18 cellular contexts compared by ENCODE assay signal in genomic region chr11:971092-971690, GRCh38. TPM values are rescaled to one million over a fixed set of nuclear protein-coding genes. Genes with fewer than 3 reads are reported as not detected.
DNase-seq lines count a peak whose midpoint lies in the region; ATAC-seq and TF ChIP-seq lines count a peak whose summit lies in the region.
"Had no signal": no experiment of that assay in that cellular context is flagged by ENCODE, and none has a peak within 500 bp of the region (broad histone marks: within the 10 kb centered on the region; RNA-seq: fewer than 3 reads in every experiment).

No MANE protein-coding gene starts in this region.

- CTCF ChIA-PET in activated CD8-positive, alpha-beta T cell treated with anti-CD3 and anti-CD28 coated beads, Interleukin-2, amount 10 ng/mL, durations not matched to agents 7 days and 5 days (lab: Charles Lee), result no interaction called here

- no peaks in the 10 kb centered on the region for H3K27me3 Mint-ChIP-seq in natural killer cell (ENCODE audit: low read depth in 2 of 2)
- no peaks in the 10 kb centered on the region for H3K27me3 Mint-ChIP-seq in natural killer cell treated with Interleukin-12 subunit alpha and Interleukin-12 subunit beta and Interleukin-15 and Interleukin-18, amount 100 ng/mL, for 72 hours
- H3K27me3 Mint-ChIP-seq in activated CD8-positive, alpha-beta T cell treated with anti-CD3 and anti-CD28 coated beads, Interleukin-2, amount 10 ng/mL, durations not matched to agents 7 days and 5 days (ENCODE audit: low read depth), result no peaks in the 10 kb centered on the region

- H3K36me3 ChIP-seq in Karpas-422 (ENCODE audit: insufficient read depth, low read length), result no peaks in the 10 kb centered on the region
- H3K36me3 ChIP-seq: uterus had no signal

- DNase-seq in natural killer cell, result no peak
- DNase-seq in natural killer cell treated with Interleukin-12 subunit alpha and Interleukin-12 subunit beta and Interleukin-15 and Interleukin-18, amount 100 ng/mL, for 72 hours (ENCODE audit: low spot score), result no peak
- DNase-seq in activated CD8-positive, alpha-beta T cell treated with anti-CD3 and anti-CD28 coated beads, Interleukin-2, amount 10 ng/mL, durations not matched to agents 7 days and 5 days, result no peak
- DNase-seq in head of caudate nucleus, result peak in 30 of 42 donors; percentile 13 to 75 (median 47)
- no peak for DNase-seq in GM13976 (ENCODE audit: low spot score)
- no peak for DNase-seq in Karpas-422
- DNase-seq: activated CD4-positive, CD25-positive, alpha-beta regulatory T cell; amniotic stem cell; Calu3; left colon; NCI-H2081 treated with DMSO at 0.1 percent for 48 hours; NCI-H510A treated with DMSO at 0.1 percent for 48 hours; substantia nigra; uterus had no signal

- intact Hi-C loops in natural killer cell (cut with micrococcal nuclease) (no loop called here), head of caudate nucleus (cut with DNase I) (no loop called here)

- no peak overlapping the region for H3K9ac ChIP-seq in Karpas-422 (ENCODE audit: low read length)

- H3K4me3 ChIP-seq in Karpas-422 (ENCODE audit: low read length), result no peak overlapping the region
- H3K4me3 ChIP-seq: uterus had no signal

- H2AFZ ChIP-seq in Karpas-422 (ENCODE audit: low read length), result no peak overlapping the region

- TF ChIP-seq CTCF in natural killer cell (IDR thresholded peaks at IDR 0.05) (no peak), GM13976 (IDR thresholded peaks at IDR 0.05; ENCODE audit: borderline replicate concordance, control extremely low read depth, extremely low read depth, insufficient read depth, missing control alignments) (no peak)

- peak overlapping the region; percentile 36 to 90 for H3K27ac Mint-ChIP-seq in natural killer cell
- peak overlapping the region in 1 of 2 donors; percentile 44 for H3K27ac Mint-ChIP-seq in natural killer cell treated with Interleukin-12 subunit alpha and Interleukin-12 subunit beta and Interleukin-15 and Interleukin-18, amount 100 ng/mL, for 72 hours
- peak overlapping the region; percentile 32 for H3K27ac Mint-ChIP-seq in activated CD8-positive, alpha-beta T cell treated with anti-CD3 and anti-CD28 coated beads, Interleukin-2, amount 10 ng/mL, durations not matched to agents 7 days and 5 days

- H3K9me3 Mint-ChIP-seq in natural killer cell, result no peaks in the 10 kb centered on the region
- H3K9me3 Mint-ChIP-seq in natural killer cell treated with Interleukin-12 subunit alpha and Interleukin-12 subunit beta and Interleukin-15 and Interleukin-18, amount 100 ng/mL, for 72 hours, result no peaks in the 10 kb centered on the region
- H3K9me3 Mint-ChIP-seq in activated CD8-positive, alpha-beta T cell treated with anti-CD3 and anti-CD28 coated beads, Interleukin-2, amount 10 ng/mL, durations not matched to agents 7 days and 5 days (ENCODE audit: insufficient read depth), result no peaks in the 10 kb centered on the region

- peaks cover 45 to 50% of the 10 kb centered on the region in 2 donors for H3K4me1 Mint-ChIP-seq in natural killer cell
- H3K4me1 Mint-ChIP-seq in natural killer cell treated with Interleukin-12 subunit alpha and Interleukin-12 subunit beta and Interleukin-15 and Interleukin-18, amount 100 ng/mL, for 72 hours (ENCODE audit: low read depth in 2 of 2), result peaks cover 16 to 49% of the 10 kb centered on the region in 2 donors
- H3K4me1 Mint-ChIP-seq in activated CD8-positive, alpha-beta T cell treated with anti-CD3 and anti-CD28 coated beads, Interleukin-2, amount 10 ng/mL, durations not matched to agents 7 days and 5 days (ENCODE audit: low read depth), result peaks cover 40% of the 10 kb centered on the region

- in situ Hi-C loops in GM13976 (cut with MboI; ENCODE audit: low sequenced_read_pairs, unreplicated experiment), result no loop called here

- no peak overlapping the region for H3K4me2 ChIP-seq in Karpas-422 (ENCODE audit: low read depth, low read length, poor library complexity, severe bottlenecking)

- no peaks in the 10 kb centered on the region for H3K36me3 Mint-ChIP-seq in natural killer cell
- H3K36me3 Mint-ChIP-seq in natural killer cell treated with Interleukin-12 subunit alpha and Interleukin-12 subunit beta and Interleukin-15 and Interleukin-18, amount 100 ng/mL, for 72 hours, result no peaks in the 10 kb centered on the region
- peaks cover 29% of the 10 kb centered on the region for H3K36me3 Mint-ChIP-seq in activated CD8-positive, alpha-beta T cell treated with anti-CD3 and anti-CD28 coated beads, Interleukin-2, amount 10 ng/mL, durations not matched to agents 7 days and 5 days (ENCODE audit: low read depth)

- POLR2A ChIA-PET in activated CD8-positive, alpha-beta T cell treated with anti-CD3 and anti-CD28 coated beads, Interleukin-2, amount 10 ng/mL, durations not matched to agents 7 days and 5 days (lab: Charles Lee), result no interaction called here

- no peaks in the 10 kb centered on the region for H3K9me3 ChIP-seq in Karpas-422 (ENCODE audit: low read length)
- H3K9me3 ChIP-seq: uterus had no signal

- peak overlapping the region; percentile 82 for H3K4me3 Mint-ChIP-seq in natural killer cell
- H3K4me3 Mint-ChIP-seq in natural killer cell treated with Interleukin-12 subunit alpha and Interleukin-12 subunit beta and Interleukin-15 and Interleukin-18, amount 100 ng/mL, for 72 hours, result no peak overlapping the region
- no peak overlapping the region for H3K4me3 Mint-ChIP-seq in activated CD8-positive, alpha-beta T cell treated with anti-CD3 and anti-CD28 coated beads, Interleukin-2, amount 10 ng/mL, durations not matched to agents 7 days and 5 days

- no peak for ATAC-seq in natural killer cell
- no peak for ATAC-seq in natural killer cell treated with Interleukin-12 subunit alpha and Interleukin-12 subunit beta and Interleukin-15 and Interleukin-18, amount 100 ng/mL, for 72 hours
- no peak for ATAC-seq in activated CD8-positive, alpha-beta T cell treated with anti-CD3 and anti-CD28 coated beads, Interleukin-2, amount 10 ng/mL, durations not matched to agents 7 days and 5 days
- ATAC-seq in activated CD4-positive, CD25-positive, alpha-beta regulatory T cell treated with anti-CD3 and anti-CD28 coated beads, Interleukin-2, amount 50 U/mL, for 24 hours, result no peak
- no peak for ATAC-seq in GM18498 (IDR thresholded peaks at IDR 0.05; ENCODE audit: unreplicated experiment)
- ATAC-seq: left colon, Right ventricle myocardium inferior, sciatic nerve had no signal

- no peaks in the 10 kb centered on the region for H3K27me3 ChIP-seq in Karpas-422 (ENCODE audit: low read length)
- H3K27me3 ChIP-seq: uterus had no signal

- no peaks in the 10 kb centered on the region for H3K9me2 ChIP-seq in Karpas-422 (replicated peaks; ENCODE audit: insufficient read depth, low read length)

- H3K4me1 ChIP-seq in Karpas-422 (ENCODE audit: low read length), result no peaks in the 10 kb centered on the region
- H3K4me1 ChIP-seq: uterus had no signal

- no peak overlapping the region for H3K27ac ChIP-seq in Karpas-422 (ENCODE audit: low read length)
- H3K27ac ChIP-seq: uterus had no signal

- peaks cover 6% of the 10 kb centered on the region; the same call in 1 of the 2 replicates for H3K79me2 ChIP-seq in Karpas-422 (ENCODE audit: low read length)

- H4K20me1 ChIP-seq in Karpas-422 (ENCODE audit: insufficient read depth, low read depth, low read length), result no peaks in the 10 kb centered on the region; the same call in 1 of the 2 replicates

RNA-seq across cellular contexts. Expression of gene AP2A2, which starts 45.5 kb away (rescaled TPM):
- total RNA-seq in natural killer cell, result 100 to 1,000 TPM in 1 of 3 donors, 10 to 100 TPM in 2; 57.2 to 120 (median 82.9) TPM
- 10 to 100 TPM; 51.6 to 75.1 TPM for total RNA-seq in natural killer cell treated with Interleukin-12 subunit alpha and Interleukin-12 subunit beta and Interleukin-15 and Interleukin-18, amount 100 ng/mL, for 72 hours
- total RNA-seq in activated CD8-positive, alpha-beta T cell treated with anti-CD3 and anti-CD28 coated beads, Interleukin-2, amount 10 ng/mL, durations not matched to agents 7 days and 5 days, result 10 to 100 TPM; 40.1 to 54.0 TPM
- 20.0 and 34.6 TPM in 2 replicates for total RNA-seq in Karpas-422 (2014; rRNA removed; shearing (Covaris generic); ENCODE audit: low replicate concordance)

Comparison
In these comparisons a context has a peak if more than half of its experiments do, and no peak if none do; other contexts are left out.
1. DNase-seq: peak in head of caudate nucleus (30 of 42); none in natural killer cell (single experiment), natural killer cell treated with Interleukin-12 subunit alpha and Interleukin-12 subunit beta and Interleukin-15 and Interleukin-18, amount 100 ng/mL, for 72 hours (single experiment), activated CD8-positive, alpha-beta T cell treated with anti-CD3 and anti-CD28 coated beads, Interleukin-2, amount 10 ng/mL, durations not matched to agents 7 days and 5 days (single experiment), GM13976 (single experiment) and Karpas-422 (single experiment).